Comparison of ENCODE assay signal across 8 cellular contexts in genomic region chr11:78574386-78575381, GRCh38. TPM values are rescaled to one million over a fixed set of nuclear protein-coding genes. Genes with fewer than 3 reads are reported as not detected.
A peak's percentile ranks its signal among the peaks of the same experiment; 100 is the strongest.
DNase-seq lines count a peak whose midpoint lies in the region; ATAC-seq, FAIRE-seq and TF ChIP-seq lines count a peak whose summit lies in the region.

Gene NARS2 (minus strand): TSS chr11:78574864. CDS start chr11:78574488, 376 bp downstream.

- BruUV-seq in OCI-LY7 (replicated peaks; lab: Mats Ljungman, UMichigan), result TSS peak; percentile 81

- peak within 1 kb of the TSS; percentile 89 for H3K4me2 ChIP-seq in OCI-LY7 (ENCODE audit: low read length)

- H3K9me3 ChIP-seq in OCI-LY7 (ENCODE audit: low read length), result no peaks in the 10 kb centered on the region

- TF ChIP-seq CTCF in D721Med (IDR thresholded peaks at IDR 0.05; ENCODE audit: insufficient read depth, missing control alignments) (no peak), OCI-LY7 (conservative IDR thresholded peaks at IDR 0.05; ENCODE audit: low read length) (no peak)

- peak within 1 kb of the TSS; percentile 92 for H3K4me3 ChIP-seq in OCI-LY7 (ENCODE audit: low read depth, low read length, poor library complexity, severe bottlenecking)

- peak within 1 kb of the TSS; percentile 18 for H3K27ac ChIP-seq in OCI-LY7 (ENCODE audit: low read depth, low read length, poor library complexity, severe bottlenecking)

- H3K79me2 ChIP-seq in OCI-LY7 (ENCODE audit: insufficient read depth, low read depth, low read length), result peaks cover 25% of the 10 kb centered on the region

- no peaks in the 10 kb centered on the region for H3K9me2 ChIP-seq in OCI-LY7 (ENCODE audit: insufficient read depth, low read length)

- H3K4me1 ChIP-seq in OCI-LY7 (ENCODE audit: insufficient read depth, low read length, poor library complexity, severe bottlenecking), result peaks cover 18% of the 10 kb centered on the region

- no peak for FAIRE-seq in D721Med (lab: Jason Lieb, UNC)

- H2AFZ ChIP-seq in OCI-LY7 (ENCODE audit: low read length), result peak within 1 kb of the TSS; percentile 100

- POLR2A ChIA-PET in OCI-LY7 (lab: Charles Lee), result interaction anchor here (0.6 to 2.3 kb wide), 13 partner anchors 9 to 219 kb away, joined by 3 to 10 read pairs (median 4); partner anchors contain the start of gene GAB2

- H3K36me3 ChIP-seq in OCI-LY7 (ENCODE audit: insufficient read depth, low read length), result peaks cover 32% of the 10 kb centered on the region

- intact Hi-C loops in OCI-LY7 (cut with micrococcal nuclease; ENCODE audit: unreplicated experiment), result loop anchor here (5.0 kb wide), 1 partner anchor 437 kb away; the partner anchor contains the start of gene ALG8

- peak; percentile 95 for ATAC-seq in GM21526 (IDR thresholded peaks at IDR 0.05; ENCODE audit: low FRiP score, unreplicated experiment)

- H4K20me1 ChIP-seq in OCI-LY7 (ENCODE audit: insufficient read depth, low read length), result no peaks in the 10 kb centered on the region

- CTCF ChIA-PET in OCI-LY7 (lab: Charles Lee; ENCODE audit: unreplicated experiment), result interaction anchor here (0.6 to 1.6 kb wide), 2 partner anchors 10 kb away, joined by 3 to 6 read pairs; no protein-coding TSS in a partner anchor

- DNase-seq in D721Med (ENCODE audit: insufficient read length, low spot score), result peak; percentile 45
- DNase-seq in HuH-7.5 (ENCODE audit: low spot score), result peak; percentile 83
- peak; percentile 96 for DNase-seq in OCI-LY7 (ENCODE audit: low spot score)
- DNase-seq in activated T-cell treated with anti-CD3 and anti-CD28 coated beads for 1 hour (ENCODE audit: low read depth), result peak; percentile 98
- peak; percentile 83 for DNase-seq in epidermal melanocyte (ENCODE audit: insufficient read length, low spot score)
- DNase-seq in middle frontal gyrus (ENCODE audit: extremely low spot score, low spot score), result peak; percentile 95
- peak; percentile 97 to 99 for DNase-seq in stimulated activated CD8-positive, alpha-beta memory T cell treated with anti-CD3 and anti-CD28 coated beads, Interleukin-2, amount 100 ng/mL, for 48 hours (ENCODE audit: low read depth in 2 of 2)

RNA-seq across cellular contexts. Expression of gene NARS2, which starts in this region (rescaled TPM):
- total RNA-seq in OCI-LY7 (2014; rRNA removed; shearing (Covaris generic)), result 25.5 and 28.1 TPM in 2 replicates
- 28.8 and 29.2 TPM in 2 replicates for total RNA-seq in OCI-LY7 (2022)

Comparison
In these comparisons a context has a peak if more than half of its experiments do, and no peak if none do; other contexts are left out.
1. Peak in every context shown above with its lines: DNase-seq, ATAC-seq, H3K4me3 ChIP-seq and H3K27ac ChIP-seq.
2. DNase-seq: peak in every context shown above with its lines; median percentile 98 in activated T-cell treated with anti-CD3 and anti-CD28 coated beads for 1 hour; 98 in stimulated activated CD8-positive, alpha-beta memory T cell treated with anti-CD3 and anti-CD28 coated beads, Interleukin-2, amount 100 ng/mL, for 48 hours; 96 in OCI-LY7; 95 in middle frontal gyrus; 83 in HuH-7.5; 83 in epidermal melanocyte; 45 in D721Med.